In the genomic region with DNA sequence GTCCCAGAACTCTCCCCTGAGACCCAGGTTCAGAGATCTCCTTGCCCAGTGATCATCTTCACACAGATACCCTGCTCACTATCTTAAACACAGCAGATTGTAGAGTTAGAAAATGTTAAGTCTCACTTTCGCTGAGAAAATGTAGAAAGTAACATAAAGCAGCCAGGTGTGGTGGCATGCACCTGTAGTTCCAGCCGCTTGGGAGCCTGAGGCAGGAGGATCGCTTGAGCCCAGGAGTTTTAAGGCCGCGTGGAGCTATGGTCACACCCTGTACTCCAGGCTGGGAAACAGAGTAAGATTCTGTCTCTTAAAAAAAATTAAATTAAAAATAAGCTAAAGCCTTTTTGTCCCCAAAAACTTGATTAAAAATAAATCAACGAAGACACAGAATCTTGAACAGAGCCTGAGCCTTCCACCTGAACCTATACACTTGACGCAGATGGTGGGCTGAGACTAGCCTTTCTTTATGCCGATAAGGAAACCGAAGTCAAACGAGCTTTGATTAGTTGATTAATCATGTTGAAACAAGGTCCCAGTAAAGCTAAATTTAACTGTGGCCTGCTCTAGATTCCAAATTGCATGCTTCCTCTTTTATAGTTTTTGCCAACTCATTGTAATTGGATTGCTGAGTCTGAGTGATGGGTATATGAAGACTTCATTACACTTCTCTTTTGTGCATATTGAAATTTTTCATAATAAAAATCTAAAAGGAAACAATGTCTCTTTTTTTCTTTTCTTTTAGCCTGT, we compare ENCODE assay signal across 10 cellular contexts.
DNase-seq lines count a peak whose midpoint lies in the region; ATAC-seq and TF ChIP-seq lines count a peak whose summit lies in the region.
"Had no signal": no experiment of that assay in that cellular context is flagged by ENCODE, and none has a peak within 500 bp of the region (broad histone marks: within the 10 kb centered on the region; RNA-seq: fewer than 3 reads in every experiment).

No MANE protein-coding gene starts in this region.

- peaks cover 53% of the 10 kb centered on the region for H3K4me1 Mint-ChIP-seq in activated naive CD4-positive, alpha-beta T cell treated with anti-CD3 and anti-CD28 coated beads, Interleukin-2, amount 10 ng/mL, durations not matched to agents 7 days and 5 days
- H3K4me1 Mint-ChIP-seq in stimulated activated naive CD8-positive, alpha-beta T cell treated with anti-CD3 and anti-CD28 coated beads, Interleukin-15, amount 100 ng/mL, for 72 hours = peaks cover 51% of the 10 kb centered on the region

- CTCF ChIA-PET in activated naive CD4-positive, alpha-beta T cell treated with anti-CD3 and anti-CD28 coated beads, Interleukin-2, amount 10 ng/mL, durations not matched to agents 7 days and 5 days (lab: Charles Lee) = interaction anchor here (0.9 to 1.6 kb wide), 4 partner anchors 26 to 246 kb away, joined by 3 to 12 read pairs (median 3); a partner anchor contains a TSS

- no peak for DNase-seq in activated naive CD4-positive, alpha-beta T cell treated with anti-CD3 and anti-CD28 coated beads, Interleukin-2, amount 10 ng/mL, durations not matched to agents 7 days and 5 days
- DNase-seq in activated naive CD4-positive, alpha-beta T cell (lab: John Stamatoyannopoulos, UW) = no peak
- peak; percentile 66 for DNase-seq in RPMI8226
- DNase-seq in stimulated activated naive CD8-positive, alpha-beta T cell treated with anti-CD3 and anti-CD28 coated beads, Interleukin-15, amount 100 ng/mL, for 72 hours = no peak
- no peak for DNase-seq in SW480 (ENCODE audit: low spot score)
- DNase-seq: H7, NCI-H69 had no signal

- peaks cover 4% of the 10 kb centered on the region for H3K9me3 Mint-ChIP-seq in activated naive CD4-positive, alpha-beta T cell treated with anti-CD3 and anti-CD28 coated beads, Interleukin-2, amount 10 ng/mL, durations not matched to agents 7 days and 5 days
- peaks cover 0 to 4% of the 10 kb centered on the region in 2 donors for H3K9me3 Mint-ChIP-seq in stimulated activated naive CD8-positive, alpha-beta T cell treated with anti-CD3 and anti-CD28 coated beads, Interleukin-15, amount 100 ng/mL, for 72 hours

- H3K27me3 Mint-ChIP-seq in activated naive CD4-positive, alpha-beta T cell treated with anti-CD3 and anti-CD28 coated beads, Interleukin-2, amount 10 ng/mL, durations not matched to agents 7 days and 5 days = peaks cover 15% of the 10 kb centered on the region
- H3K27me3 Mint-ChIP-seq in stimulated activated naive CD8-positive, alpha-beta T cell treated with anti-CD3 and anti-CD28 coated beads, Interleukin-15, amount 100 ng/mL, for 72 hours = no peaks in the 10 kb centered on the region

- ATAC-seq in HG03025 (IDR thresholded peaks at IDR 0.05; ENCODE audit: low FRiP score, unreplicated experiment) (peak; percentile 18), SK-N-SH treated with all-trans-retinoic acid at 6 μM for 48 hours (no peak), HG02571 (IDR thresholded peaks at IDR 0.05; ENCODE audit: unreplicated experiment) (no peak)
- no peak for ATAC-seq in stimulated activated naive CD8-positive, alpha-beta T cell treated with anti-CD3 and anti-CD28 coated beads, Interleukin-15, amount 100 ng/mL, for 72 hours

- H3K27ac Mint-ChIP-seq in activated naive CD4-positive, alpha-beta T cell treated with anti-CD3 and anti-CD28 coated beads, Interleukin-2, amount 10 ng/mL, durations not matched to agents 7 days and 5 days = peak overlapping the region; percentile 97
- H3K27ac Mint-ChIP-seq in stimulated activated naive CD8-positive, alpha-beta T cell treated with anti-CD3 and anti-CD28 coated beads, Interleukin-15, amount 100 ng/mL, for 72 hours = peak overlapping the region; percentile 94 to 96

- H3K36me3 Mint-ChIP-seq in activated naive CD4-positive, alpha-beta T cell treated with anti-CD3 and anti-CD28 coated beads, Interleukin-2, amount 10 ng/mL, durations not matched to agents 7 days and 5 days = peaks cover 14% of the 10 kb centered on the region

- H3K4me3 Mint-ChIP-seq in activated naive CD4-positive, alpha-beta T cell treated with anti-CD3 and anti-CD28 coated beads, Interleukin-2, amount 10 ng/mL, durations not matched to agents 7 days and 5 days = peak overlapping the region; percentile 4
- H3K4me3 Mint-ChIP-seq in stimulated activated naive CD8-positive, alpha-beta T cell treated with anti-CD3 and anti-CD28 coated beads, Interleukin-15, amount 100 ng/mL, for 72 hours = peak overlapping the region; percentile 31 to 44

TF ChIP-seq in SK-N-SH treated with all-trans-retinoic acid at 6 μM for 48 hours, 23 proteins besides CTCF, POLR2A, EP300 and RAD21:
- TF ChIP-seq, protein P1, sequence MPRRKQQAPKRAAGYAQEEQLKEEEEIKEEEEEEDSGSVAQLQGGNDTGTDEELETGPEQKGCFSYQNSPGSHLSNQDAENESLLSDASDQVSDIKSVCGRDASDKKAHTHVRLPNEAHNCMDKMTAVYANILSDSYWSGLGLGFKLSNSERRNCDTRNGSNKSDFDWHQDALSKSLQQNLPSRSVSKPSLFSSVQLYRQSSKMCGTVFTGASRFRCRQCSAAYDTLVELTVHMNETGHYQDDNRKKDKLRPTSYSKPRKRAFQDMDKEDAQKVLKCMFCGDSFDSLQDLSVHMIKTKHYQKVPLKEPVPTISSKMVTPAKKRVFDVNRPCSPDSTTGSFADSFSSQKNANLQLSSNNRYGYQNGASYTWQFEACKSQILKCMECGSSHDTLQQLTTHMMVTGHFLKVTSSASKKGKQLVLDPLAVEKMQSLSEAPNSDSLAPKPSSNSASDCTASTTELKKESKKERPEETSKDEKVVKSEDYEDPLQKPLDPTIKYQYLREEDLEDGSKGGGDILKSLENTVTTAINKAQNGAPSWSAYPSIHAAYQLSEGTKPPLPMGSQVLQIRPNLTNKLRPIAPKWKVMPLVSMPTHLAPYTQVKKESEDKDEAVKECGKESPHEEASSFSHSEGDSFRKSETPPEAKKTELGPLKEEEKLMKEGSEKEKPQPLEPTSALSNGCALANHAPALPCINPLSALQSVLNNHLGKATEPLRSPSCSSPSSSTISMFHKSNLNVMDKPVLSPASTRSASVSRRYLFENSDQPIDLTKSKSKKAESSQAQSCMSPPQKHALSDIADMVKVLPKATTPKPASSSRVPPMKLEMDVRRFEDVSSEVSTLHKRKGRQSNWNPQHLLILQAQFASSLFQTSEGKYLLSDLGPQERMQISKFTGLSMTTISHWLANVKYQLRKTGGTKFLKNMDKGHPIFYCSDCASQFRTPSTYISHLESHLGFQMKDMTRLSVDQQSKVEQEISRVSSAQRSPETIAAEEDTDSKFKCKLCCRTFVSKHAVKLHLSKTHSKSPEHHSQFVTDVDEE (CRISPR knock-in tag; IDR thresholded peaks at IDR 0.05) = no peak
- TF ChIP-seq OSR1 (CRISPR knock-in tag; IDR thresholded peaks at IDR 0.05) = no peak
- no peak for TF ChIP-seq ZFP30 (CRISPR knock-in tag; IDR thresholded peaks at IDR 0.05)
- TF ChIP-seq TOX (CRISPR knock-in tag; IDR thresholded peaks at IDR 0.05; ENCODE audit: borderline replicate concordance) = no peak
- TF ChIP-seq, protein P2, sequence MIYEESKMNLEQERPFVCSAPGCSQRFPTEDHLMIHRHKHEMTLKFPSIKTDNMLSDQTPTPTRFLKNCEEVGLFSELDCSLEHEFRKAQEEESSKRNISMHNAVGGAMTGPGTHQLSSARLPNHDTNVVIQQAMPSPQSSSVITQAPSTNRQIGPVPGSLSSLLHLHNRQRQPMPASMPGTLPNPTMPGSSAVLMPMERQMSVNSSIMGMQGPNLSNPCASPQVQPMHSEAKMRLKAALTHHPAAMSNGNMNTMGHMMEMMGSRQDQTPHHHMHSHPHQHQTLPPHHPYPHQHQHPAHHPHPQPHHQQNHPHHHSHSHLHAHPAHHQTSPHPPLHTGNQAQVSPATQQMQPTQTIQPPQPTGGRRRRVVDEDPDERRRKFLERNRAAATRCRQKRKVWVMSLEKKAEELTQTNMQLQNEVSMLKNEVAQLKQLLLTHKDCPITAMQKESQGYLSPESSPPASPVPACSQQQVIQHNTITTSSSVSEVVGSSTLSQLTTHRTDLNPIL (CRISPR knock-in tag; IDR thresholded peaks at IDR 0.05; ENCODE audit: low read depth) = no peak
- TF ChIP-seq, protein P3, sequence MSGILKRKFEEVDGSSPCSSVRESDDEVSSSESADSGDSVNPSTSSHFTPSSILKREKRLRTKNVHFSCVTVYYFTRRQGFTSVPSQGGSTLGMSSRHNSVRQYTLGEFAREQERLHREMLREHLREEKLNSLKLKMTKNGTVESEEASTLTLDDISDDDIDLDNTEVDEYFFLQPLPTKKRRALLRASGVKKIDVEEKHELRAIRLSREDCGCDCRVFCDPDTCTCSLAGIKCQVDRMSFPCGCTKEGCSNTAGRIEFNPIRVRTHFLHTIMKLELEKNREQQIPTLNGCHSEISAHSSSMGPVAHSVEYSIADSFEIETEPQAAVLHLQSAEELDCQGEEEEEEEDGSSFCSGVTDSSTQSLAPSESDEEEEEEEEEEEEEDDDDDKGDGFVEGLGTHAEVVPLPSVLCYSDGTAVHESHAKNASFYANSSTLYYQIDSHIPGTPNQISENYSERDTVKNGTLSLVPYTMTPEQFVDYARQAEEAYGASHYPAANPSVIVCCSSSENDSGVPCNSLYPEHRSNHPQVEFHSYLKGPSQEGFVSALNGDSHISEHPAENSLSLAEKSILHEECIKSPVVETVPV (CRISPR knock-in tag; IDR thresholded peaks at IDR 0.05) = no peak
- no peak for TF ChIP-seq CSDC2 (CRISPR knock-in tag; IDR thresholded peaks at IDR 0.05)
- no peak for TF ChIP-seq TCF4 (CRISPR knock-in tag; IDR thresholded peaks at IDR 0.05; ENCODE audit: borderline replicate concordance)
- no peak for TF ChIP-seq RARB (CRISPR knock-in tag; IDR thresholded peaks at IDR 0.05)
- no peak for TF ChIP-seq GLIS3 (CRISPR knock-in tag; IDR thresholded peaks at IDR 0.05)
- TF ChIP-seq ZC3H10 (CRISPR knock-in tag; IDR thresholded peaks at IDR 0.05) = no peak
- TF ChIP-seq ESRRG (CRISPR knock-in tag; IDR thresholded peaks at IDR 0.05) = no peak
